In the genomic region with DNA sequence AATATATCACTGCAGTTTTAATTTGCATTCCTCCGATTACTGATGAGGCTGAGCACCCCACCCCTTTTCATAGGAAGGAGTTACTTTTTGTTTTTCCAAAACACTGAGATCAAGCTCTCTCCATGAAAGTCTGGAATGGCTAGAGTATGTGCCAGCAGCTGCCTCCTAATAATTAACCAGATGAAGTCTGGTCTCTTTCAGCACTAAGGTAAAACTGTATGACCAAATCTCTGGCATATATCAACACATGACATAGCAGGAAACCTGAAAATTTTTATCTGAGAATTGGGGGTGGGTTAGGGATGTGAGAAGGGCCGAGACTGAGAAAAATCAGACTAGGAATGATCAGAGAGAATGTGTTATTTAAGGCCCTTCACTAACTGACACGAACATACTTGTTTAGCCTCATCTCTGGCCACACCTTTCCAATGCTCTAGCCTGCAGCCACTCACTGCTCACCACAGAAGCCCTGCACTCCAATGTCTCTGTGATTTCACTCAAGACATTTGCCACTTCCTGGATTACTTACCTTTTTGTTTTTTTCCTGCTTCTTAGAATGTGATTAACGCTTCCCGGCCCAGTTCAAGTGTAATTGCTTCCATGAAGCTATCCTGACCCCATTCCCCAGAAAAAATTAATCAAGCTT, we compare ENCODE assay signal across 10 cellular contexts. TPM values are rescaled to one million over a fixed set of nuclear protein-coding genes. Genes with fewer than 3 reads are reported as not detected.
DNase-seq lines count a peak whose midpoint lies in the region; ATAC-seq and TF ChIP-seq lines count a peak whose summit lies in the region.
"Had no signal": no experiment of that assay in that cellular context is flagged by ENCODE, and none has a peak within 500 bp of the region (broad histone marks: within the 10 kb centered on the region; RNA-seq: fewer than 3 reads in every experiment).

No MANE protein-coding gene starts in this region.

- H3K27me3 ChIP-seq in DND-41 (ENCODE audit: insufficient read depth, low read length, poor library complexity) (no peaks in the 10 kb centered on the region), esophagus (ENCODE audit: control insufficient read depth in 1 of 2, insufficient read depth in 2 of 2, low read length in 2 of 2) (no peaks in the 10 kb centered on the region), neural progenitor cell (no peaks in the 10 kb centered on the region)
- H3K27me3 ChIP-seq: heart left ventricle had no signal

- 27 to 33% methylated on average over 5 of the region's 5 CpGs for WGBS in esophagus, 2 donors

- ATAC-seq in DND-41 (ENCODE audit: insufficient read depth, low read depth): peak; percentile 39; the same call in 1 of the 3 replicates

- H3K27ac ChIP-seq in DND-41 (ENCODE audit: low read length) (no peak overlapping the region), esophagus (ENCODE audit: low read depth in 2 of 2, low read length in 1 of 2) (peak overlapping the region; percentile 47 to 53), neural progenitor cell (peak overlapping the region; percentile 29)

- H3K27ac Mint-ChIP-seq in T-helper 1 cell treated with Interleukin-12 subunit alpha and Interleukin-12 subunit beta and Interleukin-4 antibody, amounts not matched to agents 30 μg/mL and 1 μg/mL, for 36 hours: peak overlapping the region; percentile 56
- no peak overlapping the region for H3K27ac Mint-ChIP-seq in neural progenitor cell

- peaks cover 96% of the 10 kb centered on the region for H3K79me2 ChIP-seq in DND-41 (ENCODE audit: insufficient read depth, low read length)
- H3K79me2 ChIP-seq in neural progenitor cell (ENCODE audit: low read depth): peaks cover 60% of the 10 kb centered on the region

- H3K4me1 ChIP-seq in DND-41 (ENCODE audit: insufficient read depth, low read length) (no peaks in the 10 kb centered on the region), esophagus (ENCODE audit: control insufficient read depth in 2 of 2, insufficient read depth in 2 of 2, low read length in 1 of 2) (peaks cover 0 to 2% of the 10 kb centered on the region in 2 donors), neural progenitor cell (no peaks in the 10 kb centered on the region)

- no peaks in the 10 kb centered on the region for H3K27me3 Mint-ChIP-seq in T-helper 1 cell treated with Interleukin-12 subunit alpha and Interleukin-12 subunit beta and Interleukin-4 antibody, amounts not matched to agents 30 μg/mL and 1 μg/mL, for 36 hours (ENCODE audit: low read depth)
- H3K27me3 Mint-ChIP-seq in neural progenitor cell (ENCODE audit: insufficient read depth, low read depth): no peaks in the 10 kb centered on the region

- H3K36me3 Mint-ChIP-seq in T-helper 1 cell treated with Interleukin-12 subunit alpha and Interleukin-12 subunit beta and Interleukin-4 antibody, amounts not matched to agents 30 μg/mL and 1 μg/mL, for 36 hours (ENCODE audit: low read depth): peaks cover 4% of the 10 kb centered on the region
- H3K36me3 Mint-ChIP-seq in neural progenitor cell: peaks cover 1% of the 10 kb centered on the region

- peaks cover 13% of the 10 kb centered on the region; the same call in 1 of the 2 replicates for H4K20me1 ChIP-seq in DND-41 (ENCODE audit: insufficient read depth, low read length)
- peaks cover 56% of the 10 kb centered on the region for H4K20me1 ChIP-seq in neural progenitor cell (ENCODE audit: low read depth)

- H3K4me2 ChIP-seq in DND-41 (ENCODE audit: insufficient read depth, low read length) (no peak overlapping the region), neural progenitor cell (no peak overlapping the region)

- H2AFZ ChIP-seq in DND-41 (ENCODE audit: low read depth, low read length) (no peak overlapping the region), neural progenitor cell (replicated peaks) (no peak overlapping the region)

- peaks cover 9% of the 10 kb centered on the region for H3F3A ChIP-seq in neural progenitor cell (ENCODE audit: low read depth)

- H3K36me3 ChIP-seq in DND-41 (ENCODE audit: insufficient read depth, low read length) (no peaks in the 10 kb centered on the region), esophagus (ENCODE audit: control insufficient read depth in 2 of 2, insufficient read depth in 2 of 2, low read length in 1 of 2) (no peaks in the 10 kb centered on the region), neural progenitor cell (no peaks in the 10 kb centered on the region)

- H3K4me1 Mint-ChIP-seq in T-helper 1 cell treated with Interleukin-12 subunit alpha and Interleukin-12 subunit beta and Interleukin-4 antibody, amounts not matched to agents 30 μg/mL and 1 μg/mL, for 36 hours (ENCODE audit: low read depth): peaks cover 23% of the 10 kb centered on the region
- H3K4me1 Mint-ChIP-seq in neural progenitor cell: peaks cover 11% of the 10 kb centered on the region

- H3K4me3 Mint-ChIP-seq in T-helper 1 cell treated with Interleukin-12 subunit alpha and Interleukin-12 subunit beta and Interleukin-4 antibody, amounts not matched to agents 30 μg/mL and 1 μg/mL, for 36 hours: peak overlapping the region; percentile 33
- no peak overlapping the region for H3K4me3 Mint-ChIP-seq in neural progenitor cell

- no peak for TF ChIP-seq CTCF in DND-41 (IDR thresholded peaks at IDR 0.05; ENCODE audit: borderline replicate concordance, extremely low read depth, low read length, poor library complexity, severe bottlenecking)
- TF ChIP-seq CTCF in neural progenitor cell (IDR thresholded peaks at IDR 0.05): no peak

- H3K9me3 ChIP-seq in DND-41 (ENCODE audit: insufficient read depth, low read length, severe bottlenecking) (no peaks in the 10 kb centered on the region), esophagus (ENCODE audit: control insufficient read depth in 2 of 2, insufficient read depth in 1 of 2, low read depth in 1 of 2, low read length in 1 of 2) (no peaks in the 10 kb centered on the region), neural progenitor cell (ENCODE audit: low read depth) (no peaks in the 10 kb centered on the region)
- H3K9me3 ChIP-seq: heart left ventricle had no signal

- H3K9me3 Mint-ChIP-seq in T-helper 1 cell treated with Interleukin-12 subunit alpha and Interleukin-12 subunit beta and Interleukin-4 antibody, amounts not matched to agents 30 μg/mL and 1 μg/mL, for 36 hours: no peaks in the 10 kb centered on the region
- H3K9me3 Mint-ChIP-seq in neural progenitor cell: no peaks in the 10 kb centered on the region

- no peak overlapping the region for H3K9ac ChIP-seq in DND-41 (ENCODE audit: low read depth, low read length)
- no peak overlapping the region for H3K9ac ChIP-seq in neural progenitor cell

- no peak for DNase-seq in DND-41
- DNase-seq in neural progenitor cell (ENCODE audit: low spot score): no peak
- DNase-seq in NCI-H2029 treated with DMSO at 0.1 percent for 48 hours (lab: John Stamatoyannopoulos, UW): no peak
- DNase-seq in NCI-H446 treated with DMSO at 0.1 percent for 48 hours (lab: John Stamatoyannopoulos, UW): no peak
- no peak for DNase-seq in NOMO-1 treated with dmso at 0.1 percent for 144 hours (lab: John Stamatoyannopoulos, UW; ENCODE audit: unreplicated experiment)
- no peak for DNase-seq in SW 1271 (lab: John Stamatoyannopoulos, UW)
- DNase-seq: heart left ventricle, OCI-M1 had no signal

- H3K4me3 ChIP-seq in DND-41 (ENCODE audit: low read depth in 1 of 2, low read length in 2 of 2) (no peak overlapping the region), esophagus (ENCODE audit: low read depth in 1 of 2, low read length in 2 of 2) (no peak overlapping the region), neural progenitor cell (no peak overlapping the region)
- H3K4me3 ChIP-seq: heart left ventricle had no signal

RNA-seq across cellular contexts. Expression of a gene that starts 34.7 kb away (rescaled TPM):
- polyA plus RNA-seq in esophagus: 10 to 100 TPM; 47.8 TPM
- 31.4 and 35.0 TPM in 2 replicates for total RNA-seq in neural progenitor cell (ENCODE audit: low replicate concordance)
